In genomic region chr15:64905941-64906340, GRCh38 we compare ENCODE assay signal across 1 cellular context.
TF ChIP-seq lines count a peak whose summit lies in the region.

No MANE protein-coding gene starts in this region.

TF ChIP-seq in H1, 55 proteins besides CTCF, POLR2A, EP300 and RAD21:
- TF ChIP-seq TAF1 (IDR thresholded peaks at IDR 0.05; ENCODE audit: low read depth, low read length) (no peak), HDAC2 (IDR thresholded peaks at IDR 0.05; ENCODE audit: borderline replicate concordance in 1 of 2, low read depth in 2 of 2, low read length in 2 of 2) (0 out of 4 replicates have a peak, but pooled peaks of 1 of the 2 experiments have one; percentile 7)
